8 cellular contexts compared by ENCODE assay signal in the genomic region with DNA sequence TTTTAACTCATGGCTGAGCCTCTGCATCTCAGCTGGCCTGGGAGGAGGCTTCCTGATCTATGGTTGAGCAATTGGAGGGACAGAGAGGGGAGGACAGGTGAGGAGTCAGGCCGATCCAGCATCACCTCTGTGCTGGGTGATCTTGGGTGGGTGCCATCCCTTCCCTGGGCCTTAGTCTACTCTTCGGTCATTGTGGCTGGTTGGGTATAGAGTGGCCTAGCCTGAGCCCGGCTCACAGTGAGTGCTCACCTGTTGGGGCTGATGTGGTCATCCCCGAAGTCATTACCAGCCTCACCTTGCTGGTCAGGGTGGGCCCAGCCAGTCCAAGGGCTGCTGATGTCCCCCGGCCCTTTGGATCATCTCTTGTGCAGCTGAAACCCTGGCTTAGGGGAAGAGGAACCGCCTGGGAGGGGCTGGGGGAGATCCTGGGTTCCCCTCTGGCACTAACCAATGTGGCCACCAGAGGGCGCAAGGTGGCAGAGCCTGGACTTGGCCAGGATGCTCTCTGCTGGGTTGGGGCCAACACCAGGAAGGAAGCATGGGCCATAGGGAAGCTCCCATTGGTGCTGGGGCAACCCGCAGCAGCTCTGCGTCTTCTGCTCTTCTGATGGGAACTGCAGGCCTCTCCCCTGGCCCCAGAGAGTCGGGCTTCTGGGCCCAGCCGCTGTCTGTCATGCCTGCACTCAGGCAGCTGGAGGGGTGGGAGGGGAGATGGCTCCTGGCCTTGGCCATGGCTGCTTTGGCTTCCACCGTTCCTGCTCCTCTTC. TPM values are rescaled to one million over a fixed set of nuclear protein-coding genes. Genes with fewer than 3 reads are reported as not detected.
DNase-seq lines count a peak whose midpoint lies in the region; ATAC-seq and TF ChIP-seq lines count a peak whose summit lies in the region.

No MANE protein-coding gene starts in this region.

- in situ Hi-C loops in T47D (cut with HindIII; ENCODE audit: low pct_unique_long_range_greater_than_20kb, low sequenced_read_pairs): no loop called here

- TF ChIP-seq CTCF in HFFc6 (IDR thresholded peaks at IDR 0.05) (peak; percentile 99), WERI-Rb-1 (IDR thresholded peaks at IDR 0.05; ENCODE audit: low read depth, low read length) (peak; percentile 99)

- peaks cover 15% of the 10 kb centered on the region for H3K36me3 ChIP-seq in WERI-Rb-1

- H3K27me3 ChIP-seq in WERI-Rb-1 (ENCODE audit: insufficient read depth, low read depth, severe bottlenecking): no peaks in the 10 kb centered on the region

- H3K27ac Mint-ChIP-seq in HFFc6: no peak overlapping the region

- peaks cover 8% of the 10 kb centered on the region; the same call in 1 of the 2 replicates for H3K36me3 Mint-ChIP-seq in HFFc6 (ENCODE audit: low read depth)

- no peaks in the 10 kb centered on the region; the same call in 1 of the 2 replicates for H3K27me3 Mint-ChIP-seq in HFFc6 (ENCODE audit: insufficient read depth)

- peaks cover 3% of the 10 kb centered on the region for H3K9me3 ChIP-seq in WERI-Rb-1 (ENCODE audit: severe bottlenecking)

- H3K9me3 Mint-ChIP-seq in HFFc6: no peaks in the 10 kb centered on the region

- no peaks in the 10 kb centered on the region for H3K4me1 Mint-ChIP-seq in HFFc6 (ENCODE audit: low read depth)

- H3K4me3 ChIP-seq in WERI-Rb-1 (ENCODE audit: low read depth, low read length): no peak overlapping the region

- peak overlapping the region; percentile 31 for H3K27ac ChIP-seq in WERI-Rb-1

- DNase-seq in DMS 273 (lab: John Stamatoyannopoulos, UW; ENCODE audit: unreplicated experiment) (peak; percentile 94), HFFc6 (peak; percentile 55), NCI-H2196 treated with DMSO at 0.1 percent for 48 hours (lab: John Stamatoyannopoulos, UW; ENCODE audit: unreplicated experiment) (peak; percentile 79), WERI-Rb-1 (peak; percentile 94), T47D (ENCODE audit: low read depth in 1 of 2, low spot score in 1 of 2) (peak; percentile 77 to 90), inferior parietal cortex (ENCODE audit: extremely low spot score) (peak; percentile 84)
- peak; percentile 57 to 78 for DNase-seq in stimulated activated CD4-positive, alpha-beta T cell treated with anti-CD3 and anti-CD28 coated beads, Interleukin-1b, Interleukin-23, amount 100 ng/mL, for 1 hour (ENCODE audit: low read depth in 2 of 2)

- H3K4me3 Mint-ChIP-seq in HFFc6: no peak overlapping the region

- no peak for ATAC-seq in GM21723 (IDR thresholded peaks at IDR 0.05; ENCODE audit: unreplicated experiment)

RNA-seq across cellular contexts. Expression of a gene that starts 17.3 kb away (rescaled TPM):
- total RNA-seq in HFFc6 (2021; fragmentation: NEBNext Ultra II Directional; extraction: Animal tissue kit (Norgen Biotek cat#: 25700)): 10 to 100 TPM; 29.5 to 40.8 (median 36.9) TPM

RNA-seq across cellular contexts. Expression of a gene that starts 17.9 kb away (rescaled TPM):
- total RNA-seq in HFFc6 (2021; fragmentation: NEBNext Ultra II Directional; extraction: Animal tissue kit (Norgen Biotek cat#: 25700)): 100 to 1,000 TPM; 125 to 172 (median 136) TPM
